1 cellular context compared by ENCODE assay signal in genomic region chr1:207001492-207002245, GRCh38.
TF ChIP-seq lines count a peak whose summit lies in the region.

No MANE protein-coding gene starts in this region.

TF ChIP-seq in GM23338, 12 proteins besides CTCF, POLR2A, EP300 and RAD21:
- TF ChIP-seq ZNF462 (CRISPR knock-in tag; IDR thresholded peaks at IDR 0.05): no peak
- no peak for TF ChIP-seq ZNF331 (CRISPR knock-in tag; IDR thresholded peaks at IDR 0.05; ENCODE audit: low read depth)
- no peak for TF ChIP-seq CREB1 (CRISPR knock-in tag; IDR thresholded peaks at IDR 0.05; ENCODE audit: low read depth)
- no peak for TF ChIP-seq POLR2AphosphoS5 (IDR thresholded peaks at IDR 0.05; ENCODE audit: low read depth)
- TF ChIP-seq EZH2 (IDR thresholded peaks at IDR 0.05; ENCODE audit: low read depth, unreplicated experiment): no peak
- TF ChIP-seq ZNF114 (CRISPR knock-in tag; IDR thresholded peaks at IDR 0.05): no peak
- TF ChIP-seq STAT1 (IDR thresholded peaks at IDR 0.05; ENCODE audit: unreplicated experiment): no peak
- no peak for TF ChIP-seq REST (IDR thresholded peaks at IDR 0.05; ENCODE audit: unreplicated experiment)
- TF ChIP-seq NANOG (IDR thresholded peaks at IDR 0.05; ENCODE audit: borderline replicate concordance): no peak
- no peak for TF ChIP-seq JUNB (IDR thresholded peaks at IDR 0.05; ENCODE audit: unreplicated experiment)
- no peak for TF ChIP-seq EZH2phosphoT487 (IDR thresholded peaks at IDR 0.05; ENCODE audit: unreplicated experiment)
- TF ChIP-seq ETS1 (IDR thresholded peaks at IDR 0.05): no peak
